8 cellular contexts compared by ENCODE assay signal in the genomic region with DNA sequence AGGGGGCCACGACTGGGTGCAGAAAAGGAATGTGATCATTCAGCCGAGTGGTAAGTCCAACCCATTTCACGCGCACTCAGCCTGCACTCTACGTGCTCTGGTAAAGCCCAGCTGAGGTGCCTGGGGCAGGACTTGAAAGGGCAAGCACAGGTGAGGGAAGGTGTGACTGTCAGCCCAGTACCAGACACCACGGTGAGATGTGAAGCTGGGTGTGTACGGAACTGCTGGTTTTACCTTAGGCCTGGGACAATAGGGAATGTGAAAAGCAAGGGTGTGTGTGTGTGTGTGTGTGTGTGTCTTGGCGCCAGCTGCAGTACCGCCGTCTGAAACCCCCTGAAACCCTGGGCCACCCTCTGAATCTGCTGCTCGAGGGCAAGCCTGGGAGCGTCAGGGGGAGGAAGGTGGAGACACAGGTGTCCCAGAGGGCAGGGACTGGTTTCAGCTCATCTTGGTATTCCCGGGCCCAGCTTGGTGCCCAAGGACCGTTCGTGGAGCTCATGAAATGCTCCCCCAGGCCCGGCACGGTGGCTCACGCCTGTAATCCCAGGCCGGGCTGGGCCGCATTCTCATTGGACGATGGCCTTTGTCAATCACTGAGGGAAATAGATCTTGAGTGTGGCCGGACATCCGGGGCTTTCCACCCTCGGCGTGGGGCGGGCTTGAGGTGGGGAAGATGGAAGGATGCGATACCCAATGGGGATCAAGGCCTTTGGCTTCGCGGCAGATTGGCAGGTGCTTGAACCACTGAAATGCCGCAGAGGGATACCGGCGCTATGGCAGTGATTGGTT. TPM values are rescaled to one million over a fixed set of nuclear protein-coding genes. Genes with fewer than 3 reads are reported as not detected.
A peak's percentile ranks its signal among the peaks of the same experiment; 100 is the strongest.
DNase-seq lines count a peak whose midpoint lies in the region; ATAC-seq and TF ChIP-seq lines count a peak whose summit lies in the region.

No MANE protein-coding gene starts in this region.

- no peaks in the 10 kb centered on the region for H3K27me3 ChIP-seq in AG04450 (ENCODE audit: control insufficient read depth, insufficient read depth, low read length)

- H3K4me3 ChIP-seq in AG04450 (ENCODE audit: low read depth, low read length) (peak overlapping the region; percentile 75), WI38 (ENCODE audit: low read depth, low read length) (peak overlapping the region; percentile 69), cardiac fibroblast (replicated peaks in 1 of 2; ENCODE audit: low read depth in 2 of 2, low read length in 2 of 2) (peak overlapping the region; percentile 67 to 68), skin epidermis (peak overlapping the region; percentile 36 to 66 (median 49))

- TF ChIP-seq CTCF in AG04450 (IDR thresholded peaks at IDR 0.05; ENCODE audit: low read depth, low read length) (no peak), WI38 (IDR thresholded peaks at IDR 0.05; ENCODE audit: low read depth, low read length) (no peak), cardiac fibroblast (IDR thresholded peaks at IDR 0.05; ENCODE audit: low read depth, low read length) (no peak)

- DNase-seq in AG04450 (ENCODE audit: low read depth, low spot score) (peak; percentile 100), NCI-H2227 (lab: John Stamatoyannopoulos, UW; ENCODE audit: unreplicated experiment) (peak; percentile 100), cardiac fibroblast (ENCODE audit: low read depth in 2 of 2) (peak; percentile 100), iPS-NIHi11 (ENCODE audit: low spot score) (peak; percentile 98)

- no peaks in the 10 kb centered on the region for H3K9me3 ChIP-seq in AG04450 (ENCODE audit: control insufficient read depth, insufficient read depth, low read length)

- H3K27ac ChIP-seq in AG04450 (ENCODE audit: low read depth, low read length), result peak overlapping the region; percentile 61
- peak overlapping the region; percentile 47 to 96 (median 89) for H3K27ac ChIP-seq in skin epidermis

- POLR2A ChIA-PET in AG04450 (lab: Yijun Ruan, JAX), result interaction anchor here (0.6 to 2.1 kb wide), 13 partner anchors 12 to 167 kb away, joined by 3 to 9 read pairs (median 3); partner anchors contain the start of genes JMJD6, METTL23 and MXRA7

- CTCF ChIA-PET in AG04450 (lab: Charles Lee), result interaction anchor here (0.6 to 2.0 kb wide), 8 partner anchors 9 to 168 kb away, joined by 3 to 15 read pairs (median 3); no protein-coding TSS in a partner anchor

- ATAC-seq in GM18909 (IDR thresholded peaks at IDR 0.05; ENCODE audit: poor library complexity, unreplicated experiment) (peak; percentile 98), HG03159 (IDR thresholded peaks at IDR 0.05; ENCODE audit: unreplicated experiment) (peak; percentile 95)

RNA-seq across cellular contexts. Expression of gene ST6GALNAC1, which starts 27.8 kb away (rescaled TPM):
- polyA plus RNA-seq in AG04450 (2011; rRNA removed), result not detected in 2 replicates
- polyA minus RNA-seq in AG04450 (2011; rRNA and poly(A)+ RNA removed), result not detected in 2 replicates

RNA-seq across cellular contexts. Expression of gene MXRA7, which starts 39.4 kb away (rescaled TPM):
- polyA plus RNA-seq in AG04450 (2011; rRNA removed), result 222 and 265 TPM in 2 replicates
- polyA minus RNA-seq in AG04450 (2011; rRNA and poly(A)+ RNA removed), result 92.0 and 94.3 TPM in 2 replicates

RNA-seq across cellular contexts. Expression of gene JMJD6, which starts 55.1 kb away (rescaled TPM):
- 12.4 and 17.3 TPM in 2 replicates for polyA plus RNA-seq in AG04450 (2011; rRNA removed)
- polyA minus RNA-seq in AG04450 (2011; rRNA and poly(A)+ RNA removed), result 12.2 and 16.6 TPM in 2 replicates

RNA-seq across cellular contexts. Expression of gene METTL23, which starts 55.3 kb away (rescaled TPM):
- polyA plus RNA-seq in AG04450 (2011; rRNA removed), result 46.8 and 54.4 TPM in 2 replicates
- polyA minus RNA-seq in AG04450 (2011; rRNA and poly(A)+ RNA removed), result 11.6 and 15.5 TPM in 2 replicates

Comparison
In these comparisons a context has a peak if more than half of its experiments do, and no peak if none do; other contexts are left out.
1. Peak in every context shown above with its lines: DNase-seq, ATAC-seq, H3K4me3 ChIP-seq and H3K27ac ChIP-seq.